In the genomic region with DNA sequence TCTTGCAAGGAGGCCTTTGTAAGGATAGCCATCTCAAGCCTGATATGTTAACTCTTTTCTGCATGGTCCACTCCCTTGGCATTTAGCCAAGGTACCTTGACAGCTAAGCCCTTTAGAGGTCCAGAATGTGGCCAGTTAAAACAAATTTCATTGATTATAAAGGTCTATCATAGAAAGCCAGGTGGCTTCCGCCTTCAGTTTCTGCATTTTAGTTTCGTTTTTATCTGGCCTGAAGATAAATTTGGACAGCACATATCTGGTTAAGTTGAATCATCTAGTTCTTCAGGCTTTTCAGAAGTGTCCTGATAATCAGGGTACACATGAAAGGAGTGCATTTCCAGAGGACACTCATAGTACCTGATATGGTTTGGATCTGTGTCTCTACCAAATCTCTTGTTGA, we compare ENCODE assay signal across 15 cellular contexts. TPM values are rescaled to one million over a fixed set of nuclear protein-coding genes. Genes with fewer than 3 reads are reported as not detected.
DNase-seq lines count a peak whose midpoint lies in the region; ATAC-seq and TF ChIP-seq lines count a peak whose summit lies in the region.
"Had no signal": no experiment of that assay in that cellular context is flagged by ENCODE, and none has a peak within 500 bp of the region (broad histone marks: within the 10 kb centered on the region; RNA-seq: fewer than 3 reads in every experiment).

No MANE protein-coding gene starts in this region.

- ATAC-seq in GM19397 (IDR thresholded peaks at IDR 0.05; ENCODE audit: unreplicated experiment) = peak; percentile 85
- ATAC-seq in HG02943 (IDR thresholded peaks at IDR 0.05; ENCODE audit: low read depth, unreplicated experiment) = peak; percentile 76
- ATAC-seq in mucosa of descending colon = no peak

- TF ChIP-seq CTCF in GM12865 (IDR thresholded peaks at IDR 0.05; ENCODE audit: insufficient read depth, low read depth, low read length, missing control alignments) (no peak), mucosa of descending colon (IDR thresholded peaks at IDR 0.05) (no peak)

- intact Hi-C loops in mucosa of descending colon (cut with DNase I, micrococcal nuclease) = no loop called here

- peaks cover 9% of the 10 kb centered on the region for H3K9me3 ChIP-seq in mucosa of descending colon
- H3K9me3 ChIP-seq: SJSA1 had no signal

- H3K36me3 ChIP-seq in mucosa of descending colon (ENCODE audit: low read depth) = no peaks in the 10 kb centered on the region
- H3K36me3 ChIP-seq: SJSA1 had no signal

- H3K4me1 ChIP-seq in mucosa of descending colon (ENCODE audit: low read depth) = no peaks in the 10 kb centered on the region
- H3K4me1 ChIP-seq: SJSA1 had no signal

- H3K4me3 ChIP-seq in GM12865 (ENCODE audit: low read depth, low read length) (peak overlapping the region; percentile 8; the same call in 1 of the 2 replicates), mucosa of descending colon (no peak overlapping the region)
- H3K4me3 ChIP-seq: SJSA1 had no signal

- DNase-seq in GM12865 (ENCODE audit: low read depth) = peak; percentile 68
- DNase-seq in NOMO-1 (lab: John Stamatoyannopoulos, UW; ENCODE audit: unreplicated experiment in 2 of 2) = peak; percentile 41 to 61
- no peak for DNase-seq in mucosa of descending colon
- DNase-seq in HT-29 (ENCODE audit: low spot score) = no peak
- no peak for DNase-seq in NCI-H2227 (lab: John Stamatoyannopoulos, UW; ENCODE audit: unreplicated experiment)
- DNase-seq in dermis blood vessel endothelial cell = no peak
- DNase-seq: activated CD8-positive, alpha-beta memory T cell treated with anti-CD3 and anti-CD28 coated beads, Interleukin-2, amount 50 U/mL, for 48 hours; caudate nucleus; CD4-positive, alpha-beta memory T cell; HCEC 1CT; midbrain; NCI-H1436 treated with DMSO at 0.1 percent for 48 hours had no signal

RNA-seq across cellular contexts. Expression of a gene that starts 30.7 kb away (rescaled TPM):
- 10 to 100 TPM; 34.7 to 74.8 (median 40.9) TPM for total RNA-seq in mucosa of descending colon
- total RNA-seq in HT-29 (2014; rRNA removed; shearing (Covaris generic)) = 22.2 and 24.9 TPM in 2 replicates
- 41.3 and 43.7 TPM in 2 replicates for total RNA-seq in dermis blood vessel endothelial cell

RNA-seq across cellular contexts. Expression of a gene that starts 30.8 kb away (rescaled TPM):
- total RNA-seq in mucosa of descending colon = 10 to 100 TPM; 34.9 to 45.9 (median 37.9) TPM
- total RNA-seq in HT-29 (2014; rRNA removed; shearing (Covaris generic)) = 16.7 and 19.9 TPM in 2 replicates
- total RNA-seq in dermis blood vessel endothelial cell = 53.0 and 67.0 TPM in 2 replicates

Comparison
In these comparisons a context has a peak if more than half of its experiments do, and no peak if none do; other contexts are left out.
1. DNase-seq: peak in GM12865 (single experiment) and NOMO-1 (2 of 2); none in mucosa of descending colon (0 of 3), HT-29 (single experiment), NCI-H2227 (single experiment) and dermis blood vessel endothelial cell (single experiment).